Comparison of ENCODE assay signal across 13 cellular contexts in genomic region chr1:17866451-17867029, GRCh38.
A peak's percentile ranks its signal among the peaks of the same experiment; 100 is the strongest.
DNase-seq lines count a peak whose midpoint lies in the region; ATAC-seq, FAIRE-seq and TF ChIP-seq lines count a peak whose summit lies in the region.
"Had no signal": no experiment of that assay in that cellular context is flagged by ENCODE, and none has a peak within 500 bp of the region (broad histone marks: within the 10 kb centered on the region; RNA-seq: fewer than 3 reads in every experiment).

No MANE protein-coding gene starts in this region.

- TF ChIP-seq POLR2A in H54 (IDR thresholded peaks at IDR 0.05; ENCODE audit: low read depth, low read length) (no peak), upper lobe of left lung (IDR thresholded peaks at IDR 0.05) (no peak)

- no peak for TF ChIP-seq CTCF in fibroblast of villous mesenchyme (IDR thresholded peaks at IDR 0.05; ENCODE audit: insufficient read depth, low read depth, low read length)
- no peak for TF ChIP-seq CTCF in upper lobe of left lung (IDR thresholded peaks at IDR 0.05)

- DNase-seq in H54 (ENCODE audit: insufficient read length, low spot score) (peak; percentile 62), T-helper 17 cell (no peak), fibroblast of villous mesenchyme (ENCODE audit: low read depth) (peak; percentile 85), upper lobe of left lung (no peak), cortex of kidney (lab: John Stamatoyannopoulos, UW) (no peak), OCI-M1 (lab: John Stamatoyannopoulos, UW) (no peak)
- no peak for DNase-seq in activated CD4-positive, alpha-beta T cell treated with anti-CD3 and anti-CD28 coated beads, Interleukin-2, amount 10 ng/mL, durations not matched to agents 7 days and 5 days
- DNase-seq: activated T-cell treated with anti-CD3 and anti-CD28 coated beads, Interleukin-2, amount 50 U/mL, for 48 hours; GDM1; NCI-H1436 treated with DMSO at 0.1 percent for 48 hours had no signal

- no peaks in the 10 kb centered on the region for H3K4me1 ChIP-seq in upper lobe of left lung

- H3K27ac ChIP-seq in upper lobe of left lung = no peak overlapping the region

- CTCF ChIA-PET in activated CD4-positive, alpha-beta T cell treated with anti-CD3 and anti-CD28 coated beads, Interleukin-2, amount 10 ng/mL, durations not matched to agents 7 days and 5 days (lab: Charles Lee) = no interaction called here

- H3K4me3 ChIP-seq in fibroblast of villous mesenchyme (ENCODE audit: low read depth, low read length) = no peak overlapping the region
- H3K4me3 ChIP-seq in upper lobe of left lung = no peak overlapping the region

- H3K9me3 Mint-ChIP-seq in activated CD4-positive, alpha-beta T cell treated with anti-CD3 and anti-CD28 coated beads, Interleukin-2, amount 10 ng/mL, durations not matched to agents 7 days and 5 days = peaks cover 2% of the 10 kb centered on the region
- H3K9me3 Mint-ChIP-seq: central memory CD8-positive, alpha-beta T cell had no signal

- no peak for ATAC-seq in T-helper 17 cell
- ATAC-seq in upper lobe of left lung (ENCODE audit: low FRiP score in 2 of 2) = peak; percentile 15 to 39
- ATAC-seq: stimulated activated memory B cell treated with anti-CD40 and anti-IgM and Interleukin-4, amounts not matched to agents 10 μg/mL and 1 μg/mL and 100 μg/mL, for 72 hours had no signal

- no peak overlapping the region for H3K4me3 Mint-ChIP-seq in T-helper 17 cell
- no peak overlapping the region for H3K4me3 Mint-ChIP-seq in activated CD4-positive, alpha-beta T cell treated with anti-CD3 and anti-CD28 coated beads, Interleukin-2, amount 10 ng/mL, durations not matched to agents 7 days and 5 days
- H3K4me3 Mint-ChIP-seq: central memory CD8-positive, alpha-beta T cell; stimulated activated memory B cell treated with anti-CD40 and anti-IgM and Interleukin-4, amounts not matched to agents 10 μg/mL and 1 μg/mL and 100 μg/mL, for 72 hours had no signal

- H3K27me3 ChIP-seq in upper lobe of left lung = no peaks in the 10 kb centered on the region

- no peaks in the 10 kb centered on the region for H3K9me3 ChIP-seq in T-helper 17 cell (ENCODE audit: control insufficient read depth, low read length, poor library complexity, severe bottlenecking)
- no peaks in the 10 kb centered on the region for H3K9me3 ChIP-seq in upper lobe of left lung

- H3K27ac Mint-ChIP-seq in T-helper 17 cell = peak overlapping the region; percentile 46
- no peak overlapping the region for H3K27ac Mint-ChIP-seq in activated CD4-positive, alpha-beta T cell treated with anti-CD3 and anti-CD28 coated beads, Interleukin-2, amount 10 ng/mL, durations not matched to agents 7 days and 5 days
- H3K27ac Mint-ChIP-seq: stimulated activated memory B cell treated with anti-CD40 and anti-IgM and Interleukin-4, amounts not matched to agents 10 μg/mL and 1 μg/mL and 100 μg/mL, for 72 hours had no signal

- peak; percentile 78 for FAIRE-seq in H54 (lab: Jason Lieb, UNC)
- FAIRE-seq: TTC549 had no signal

- TF ChIP-seq EP300 in upper lobe of left lung (IDR thresholded peaks at IDR 0.05) = no peak

- POLR2A ChIA-PET in activated CD4-positive, alpha-beta T cell treated with anti-CD3 and anti-CD28 coated beads, Interleukin-2, amount 10 ng/mL, durations not matched to agents 7 days and 5 days (lab: Charles Lee) = no interaction called here

- H3K36me3 ChIP-seq in upper lobe of left lung = no peaks in the 10 kb centered on the region

- no peaks in the 10 kb centered on the region for H3K4me1 Mint-ChIP-seq in T-helper 17 cell
- H3K4me1 Mint-ChIP-seq in activated CD4-positive, alpha-beta T cell treated with anti-CD3 and anti-CD28 coated beads, Interleukin-2, amount 10 ng/mL, durations not matched to agents 7 days and 5 days = no peaks in the 10 kb centered on the region
- H3K4me1 Mint-ChIP-seq: central memory CD8-positive, alpha-beta T cell; stimulated activated memory B cell treated with anti-CD40 and anti-IgM and Interleukin-4, amounts not matched to agents 10 μg/mL and 1 μg/mL and 100 μg/mL, for 72 hours had no signal

- 66 to 69% methylated on average over 5 of the region's 5 CpGs for WGBS in upper lobe of left lung, 2 donors

- peaks cover 6% of the 10 kb centered on the region for H3K27me3 Mint-ChIP-seq in T-helper 17 cell
- H3K27me3 Mint-ChIP-seq in activated CD4-positive, alpha-beta T cell treated with anti-CD3 and anti-CD28 coated beads, Interleukin-2, amount 10 ng/mL, durations not matched to agents 7 days and 5 days = no peaks in the 10 kb centered on the region
- H3K27me3 Mint-ChIP-seq: stimulated activated memory B cell treated with anti-CD40 and anti-IgM and Interleukin-4, amounts not matched to agents 10 μg/mL and 1 μg/mL and 100 μg/mL, for 72 hours had no signal

- no peaks in the 10 kb centered on the region for H3K36me3 Mint-ChIP-seq in T-helper 17 cell (ENCODE audit: low read depth)
- no peaks in the 10 kb centered on the region for H3K36me3 Mint-ChIP-seq in activated CD4-positive, alpha-beta T cell treated with anti-CD3 and anti-CD28 coated beads, Interleukin-2, amount 10 ng/mL, durations not matched to agents 7 days and 5 days (ENCODE audit: low read depth)
- H3K36me3 Mint-ChIP-seq: stimulated activated memory B cell treated with anti-CD40 and anti-IgM and Interleukin-4, amounts not matched to agents 10 μg/mL and 1 μg/mL and 100 μg/mL, for 72 hours had no signal

Comparison
In these comparisons a context has a peak if more than half of its experiments do, and no peak if none do; other contexts are left out.
1. DNase-seq: peak in H54 (single experiment) and fibroblast of villous mesenchyme (single experiment); none in T-helper 17 cell (0 of 3), upper lobe of left lung (0 of 2), activated CD4-positive, alpha-beta T cell treated with anti-CD3 and anti-CD28 coated beads, Interleukin-2, amount 10 ng/mL, durations not matched to agents 7 days and 5 days (single experiment), cortex of kidney (single experiment) and OCI-M1 (single experiment).